ENCODE assay signal across 26 cellular contexts in genomic region chr9:84501587-84501986, GRCh38.
DNase-seq lines count a peak whose midpoint lies in the region; ATAC-seq and TF ChIP-seq lines count a peak whose summit lies in the region.
"Had no signal": no experiment of that assay in that cellular context is flagged by ENCODE, and none has a peak within 500 bp of the region (broad histone marks: within the 10 kb centered on the region; RNA-seq: fewer than 3 reads in every experiment).

No MANE protein-coding gene starts in this region.

- TF ChIP-seq POLR2A in esophagus muscularis mucosa (IDR thresholded peaks at IDR 0.05; ENCODE audit: low read depth), result no peak

- H3K27ac Mint-ChIP-seq in WTC11, result no peak overlapping the region
- H3K27ac Mint-ChIP-seq: CD4-positive, alpha-beta memory T cell had no signal

- H3K4me1 ChIP-seq in right cardiac atrium (ENCODE audit: control insufficient read depth, insufficient read depth, low read length) (no peaks in the 10 kb centered on the region), left ventricle myocardium inferior (peaks cover 11% of the 10 kb centered on the region), esophagus muscularis mucosa (no peaks in the 10 kb centered on the region)
- H3K4me1 ChIP-seq: A549, Caco-2 had no signal

- DNase-seq in right cardiac atrium (peak in 2 of 3 donors; percentile 52 to 64), left ventricle myocardium inferior (no peak), esophagus muscularis mucosa (ENCODE audit: extremely low spot score) (peak; percentile 81), renal cortical epithelial cell (ENCODE audit: low read depth) (peak; percentile 55), UCSD-AML1 (lab: John Stamatoyannopoulos, UW; ENCODE audit: unreplicated experiment) (no peak), WTC11 (ENCODE audit: low spot score) (no peak)
- DNase-seq: AML-193; Caco-2; CD4-positive, alpha-beta memory T cell; EL; GF-D8; NCI-H1092 treated with DMSO at 0.1 percent for 48 hours; NCI-H1436; NCI-H187; NCI-H2081 treated with DMSO at 0.1 percent for 48 hours; NCI-H2171; NCI-H226; NCI-H510A; NCI-H69; SIG-M5 had no signal

- POLR2A ChIA-PET in WTC11 (lab: Charles Lee), result no interaction called here

- H3K4me3 Mint-ChIP-seq in WTC11, result no peak overlapping the region
- H3K4me3 Mint-ChIP-seq: CD4-positive, alpha-beta memory T cell had no signal

- intact Hi-C loops in right cardiac atrium (cut with DNase I) (no loop called here), left ventricle myocardium inferior (cut with micrococcal nuclease) (no loop called here), esophagus muscularis mucosa (cut with DNase I) (no loop called here)

- H3K27me3 ChIP-seq in right cardiac atrium (ENCODE audit: control insufficient read depth, insufficient read depth) (no peaks in the 10 kb centered on the region), left ventricle myocardium inferior (ENCODE audit: low read depth) (no peaks in the 10 kb centered on the region), esophagus muscularis mucosa (no peaks in the 10 kb centered on the region)
- H3K27me3 ChIP-seq: BLaER1 treated with 17β-estradiol and CSF1 and Interleukin-3, amounts not matched to agents 10 nM and 100 nM had no signal

- H3K36me3 ChIP-seq in left ventricle myocardium inferior (no peaks in the 10 kb centered on the region), esophagus muscularis mucosa (no peaks in the 10 kb centered on the region)
- H3K36me3 ChIP-seq: BLaER1 treated with 17β-estradiol and CSF1 and Interleukin-3, amounts not matched to agents 10 nM and 100 nM had no signal

- CTCF ChIA-PET in WTC11 (lab: Charles Lee), result no interaction called here

- TF ChIP-seq CTCF in left ventricle myocardium inferior (IDR thresholded peaks at IDR 0.05; ENCODE audit: borderline replicate concordance) (no peak), esophagus muscularis mucosa (IDR thresholded peaks at IDR 0.05) (no peak), WTC11 (IDR thresholded peaks at IDR 0.05) (no peak)

- peaks cover 33% of the 10 kb centered on the region for H3K9me3 Mint-ChIP-seq in WTC11
- H3K9me3 Mint-ChIP-seq: CD4-positive, alpha-beta memory T cell had no signal

- H3K4me1 Mint-ChIP-seq in WTC11, result no peaks in the 10 kb centered on the region
- H3K4me1 Mint-ChIP-seq: CD4-positive, alpha-beta memory T cell had no signal

- no peaks in the 10 kb centered on the region for H3K9me3 ChIP-seq in right cardiac atrium (ENCODE audit: control insufficient read depth, low read length)
- H3K9me3 ChIP-seq in left ventricle myocardium inferior (replicated peaks), result peaks cover 11% of the 10 kb centered on the region
- peaks cover 0 to 5% (median 1%) of the 10 kb centered on the region in 4 donors for H3K9me3 ChIP-seq in esophagus muscularis mucosa
- H3K9me3 ChIP-seq: A549, Caco-2 had no signal

- no peaks in the 10 kb centered on the region for H3K27me3 Mint-ChIP-seq in WTC11 (ENCODE audit: low read depth)

- TF ChIP-seq EP300 in esophagus muscularis mucosa (IDR thresholded peaks at IDR 0.05), result no peak

- H3K4me3 ChIP-seq in right cardiac atrium (ENCODE audit: low read length), result no peak overlapping the region
- H3K4me3 ChIP-seq in left ventricle myocardium inferior, result no peak overlapping the region
- H3K4me3 ChIP-seq in esophagus muscularis mucosa, result no peak overlapping the region
- H3K4me3 ChIP-seq: A549; BLaER1 treated with 17β-estradiol and CSF1 and Interleukin-3, amounts not matched to agents 10 nM and 100 nM; SK-N-MC had no signal

- no peak overlapping the region for H3K27ac ChIP-seq in right cardiac atrium (ENCODE audit: low read length)
- no peak overlapping the region for H3K27ac ChIP-seq in left ventricle myocardium inferior (replicated peaks)
- no peak overlapping the region for H3K27ac ChIP-seq in esophagus muscularis mucosa (replicated peaks in 1 of 4)
- H3K27ac ChIP-seq: A549; BLaER1 treated with 17β-estradiol and CSF1 and Interleukin-3, amounts not matched to agents 10 nM and 100 nM; RWPE1; SK-N-MC had no signal

- peaks cover 8% of the 10 kb centered on the region; the same call in 1 of the 2 replicates for H3K36me3 Mint-ChIP-seq in WTC11
- H3K36me3 Mint-ChIP-seq: CD4-positive, alpha-beta memory T cell had no signal

- ATAC-seq in right cardiac atrium (peak; percentile 44 to 83), GM19328 (IDR thresholded peaks at IDR 0.05; ENCODE audit: unreplicated experiment) (no peak), WTC11 (no peak)
- ATAC-seq: A549, HCT116 had no signal

TF ChIP-seq in WTC11, 78 proteins besides CTCF, POLR2A, EP300 and RAD21:
- TF ChIP-seq JAZF1 (CRISPR knock-in tag; IDR thresholded peaks at IDR 0.05), result no peak
- TF ChIP-seq ZNF121 (CRISPR knock-in tag; IDR thresholded peaks at IDR 0.05), result no peak
- no peak for TF ChIP-seq NFATC4 (CRISPR knock-in tag; IDR thresholded peaks at IDR 0.05)
- no peak for TF ChIP-seq SOX15 (CRISPR knock-in tag; IDR thresholded peaks at IDR 0.05)
- no peak for TF ChIP-seq ZNF219 (CRISPR knock-in tag; IDR thresholded peaks at IDR 0.05; ENCODE audit: borderline replicate concordance)

Comparison
In these comparisons a context has a peak if more than half of its experiments do, and no peak if none do; other contexts are left out.
1. DNase-seq: peak in right cardiac atrium (2 of 3), esophagus muscularis mucosa (single experiment) and renal cortical epithelial cell (single experiment); none in left ventricle myocardium inferior (single experiment), UCSD-AML1 (single experiment) and WTC11 (single experiment).
2. ATAC-seq: peak in right cardiac atrium (2 of 2); none in GM19328 (single experiment) and WTC11 (single experiment).